Comparison of ENCODE assay signal across 1 cellular context in genomic region chr1:39089811-39090519, GRCh38.
TF ChIP-seq lines count a peak whose summit lies in the region.

No MANE protein-coding gene starts in this region.

TF ChIP-seq in HEK293, 187 proteins besides CTCF, POLR2A, EP300 and RAD21 (continued from another document):
- TF ChIP-seq ZNF394 (tag by site-specific recombination; IDR thresholded peaks at IDR 0.05; ENCODE audit: borderline replicate concordance) (peak; percentile 37; the same call in 1 of the 2 replicates), ZNF518A (tag by site-specific recombination; conservative IDR thresholded peaks at IDR 0.05; ENCODE audit: low read depth) (no peak), ZNF335 (tag by site-specific recombination; conservative IDR thresholded peaks at IDR 0.05) (peak; percentile 98), ZNF16 (tag by site-specific recombination; IDR thresholded peaks at IDR 0.05; ENCODE audit: low read depth) (no peak)
